3 cellular contexts compared by ENCODE assay signal in genomic region chr12:16153273-16153672, GRCh38.
"Had no signal": no experiment of that assay in that cellular context is flagged by ENCODE, and none has a peak within 500 bp of the region (broad histone marks: within the 10 kb centered on the region; RNA-seq: fewer than 3 reads in every experiment).

No MANE protein-coding gene starts in this region.

- H3K4me3 ChIP-seq: GM12878 had no signal

- DNase-seq: GDM1, GF-D8 had no signal
